ENCODE assay signal across 8 cellular contexts in genomic region chr12:6620137-6620884, GRCh38. TPM values are rescaled to one million over a fixed set of nuclear protein-coding genes. Genes with fewer than 3 reads are reported as not detected.
DNase-seq lines count a peak whose midpoint lies in the region; ATAC-seq and TF ChIP-seq lines count a peak whose summit lies in the region.

No MANE protein-coding gene starts in this region.

- H3K4me2 ChIP-seq in skeletal muscle satellite cell (ENCODE audit: low read length), result peak overlapping the region; percentile 68

- H3K4me1 ChIP-seq in right atrium auricular region, result peaks cover 0 to 9% of the 10 kb centered on the region in 2 donors
- H3K4me1 ChIP-seq in skeletal muscle satellite cell (ENCODE audit: control insufficient read depth, insufficient read depth, low read length), result peaks cover 8% of the 10 kb centered on the region

- no peak overlapping the region for H3K9ac ChIP-seq in skeletal muscle satellite cell (ENCODE audit: low read depth, low read length)

- H3K27ac ChIP-seq in right atrium auricular region, result no peak overlapping the region

- peaks cover 13% of the 10 kb centered on the region for H3K4me1 Mint-ChIP-seq in activated naive CD4-positive, alpha-beta T cell treated with anti-CD3 and anti-CD28 coated beads, Interleukin-2, amount 50 U/mL, for 24 hours

- H3K27me3 ChIP-seq in H7 (ENCODE audit: control insufficient read depth, insufficient read depth, low read length) (peaks cover 17% of the 10 kb centered on the region), right atrium auricular region (no peaks in the 10 kb centered on the region), skeletal muscle satellite cell (ENCODE audit: control insufficient read depth, insufficient read depth, low read length) (peaks cover 5% of the 10 kb centered on the region)

- H3K9me3 ChIP-seq in right atrium auricular region (no peaks in the 10 kb centered on the region), skeletal muscle satellite cell (replicated peaks; ENCODE audit: low read length) (no peaks in the 10 kb centered on the region)

- no peaks in the 10 kb centered on the region for H3K9me3 Mint-ChIP-seq in activated naive CD4-positive, alpha-beta T cell treated with anti-CD3 and anti-CD28 coated beads, Interleukin-2, amount 50 U/mL, for 24 hours

- H3K36me3 ChIP-seq in H7 (replicated peaks; ENCODE audit: control insufficient read depth, insufficient read depth, low read length) (no peaks in the 10 kb centered on the region), right atrium auricular region (no peaks in the 10 kb centered on the region), skeletal muscle satellite cell (ENCODE audit: insufficient read depth, low read length) (no peaks in the 10 kb centered on the region)

- in situ Hi-C loops in ACHN (cut with HindIII; ENCODE audit: low pct_ligation_motif_present, low pct_unique_long_range_greater_than_20kb, low sequenced_read_pairs), result no loop called here

- no peaks in the 10 kb centered on the region for H3K36me3 Mint-ChIP-seq in activated naive CD4-positive, alpha-beta T cell treated with anti-CD3 and anti-CD28 coated beads, Interleukin-2, amount 50 U/mL, for 24 hours

- peak overlapping the region; percentile 71 for H3K4me3 Mint-ChIP-seq in activated naive CD4-positive, alpha-beta T cell treated with anti-CD3 and anti-CD28 coated beads, Interleukin-2, amount 50 U/mL, for 24 hours

- H3K27me3 Mint-ChIP-seq in activated naive CD4-positive, alpha-beta T cell treated with anti-CD3 and anti-CD28 coated beads, Interleukin-2, amount 50 U/mL, for 24 hours, result no peaks in the 10 kb centered on the region

- H3K4me3 ChIP-seq in H7 (ENCODE audit: insufficient read depth, low read depth, low read length), result peak overlapping the region; percentile 37
- peak overlapping the region in 1 of 2 donors; percentile 33 for H3K4me3 ChIP-seq in right atrium auricular region
- H3K4me3 ChIP-seq in skeletal muscle satellite cell (ENCODE audit: low read length), result peak overlapping the region; percentile 45

- no peak overlapping the region for H3K27ac Mint-ChIP-seq in activated naive CD4-positive, alpha-beta T cell treated with anti-CD3 and anti-CD28 coated beads, Interleukin-2, amount 50 U/mL, for 24 hours

- DNase-seq in H7, result peak; percentile 93
- no peak for DNase-seq in right atrium auricular region (ENCODE audit: low spot score)
- no peak for DNase-seq in NCI-H146 treated with DMSO at 0.1 percent for 48 hours (lab: John Stamatoyannopoulos, UW; ENCODE audit: unreplicated experiment)
- DNase-seq in ACHN, result no peak

- ATAC-seq in GM21526 (IDR thresholded peaks at IDR 0.05; ENCODE audit: low FRiP score, unreplicated experiment), result no peak
- no peak for ATAC-seq in GM21390 (IDR thresholded peaks at IDR 0.05; ENCODE audit: unreplicated experiment)

- TF ChIP-seq CTCF in right atrium auricular region (IDR thresholded peaks at IDR 0.05), result peak; percentile 21 to 66

RNA-seq across cellular contexts. Expression of gene CHD4, which starts 13.1 kb away (rescaled TPM):
- total RNA-seq in H7 (2014; rRNA removed; shearing (Covaris generic)), result 236 and 245 TPM in 2 replicates
- 100 to 1,000 TPM; 150 to 192 TPM for total RNA-seq in right atrium auricular region
- 148 and 162 TPM in 2 replicates for total RNA-seq in skeletal muscle satellite cell (2012; rRNA removed)

RNA-seq across cellular contexts. Expression of gene LPAR5, which starts 15.4 kb away (rescaled TPM):
- 0.04 TPM in 1 of 2 replicates, not detected in the other for total RNA-seq in H7 (2014; rRNA removed; shearing (Covaris generic))
- 1 to 10 TPM; 1.6 to 3.7 TPM for total RNA-seq in right atrium auricular region
- not detected in 2 replicates for total RNA-seq in skeletal muscle satellite cell (2012; rRNA removed)

RNA-seq across cellular contexts. Expression of gene ACRBP, which starts 26.9 kb away (rescaled TPM):
- total RNA-seq in H7 (2014; rRNA removed; shearing (Covaris generic)), result 0.80 and 3.6 TPM in 2 replicates
- under 1 TPM in 1 of 2 donors, not detected in 1; 0.43 TPM for total RNA-seq in right atrium auricular region
- 2.0 TPM in 1 of 2 replicates, not detected in the other for total RNA-seq in skeletal muscle satellite cell (2012; rRNA removed)

RNA-seq across cellular contexts. Expression of gene ING4, which starts 42.6 kb away (rescaled TPM):
- 26.9 and 31.2 TPM in 2 replicates for total RNA-seq in H7 (2014; rRNA removed; shearing (Covaris generic))
- total RNA-seq in right atrium auricular region, result 10 to 100 TPM; 21.8 to 22.6 TPM
- 16.2 and 20.8 TPM in 2 replicates for total RNA-seq in skeletal muscle satellite cell (2012; rRNA removed)

RNA-seq across cellular contexts. Expression of gene NOP2, which starts 52.2 kb away (rescaled TPM):
- 64.2 and 68.8 TPM in 2 replicates for total RNA-seq in H7 (2014; rRNA removed; shearing (Covaris generic))
- 10 to 100 TPM; 17.7 to 17.9 TPM for total RNA-seq in right atrium auricular region
- 33.4 and 40.1 TPM in 2 replicates for total RNA-seq in skeletal muscle satellite cell (2012; rRNA removed)
